ENCODE assay signal across 16 cellular contexts in the genomic region with DNA sequence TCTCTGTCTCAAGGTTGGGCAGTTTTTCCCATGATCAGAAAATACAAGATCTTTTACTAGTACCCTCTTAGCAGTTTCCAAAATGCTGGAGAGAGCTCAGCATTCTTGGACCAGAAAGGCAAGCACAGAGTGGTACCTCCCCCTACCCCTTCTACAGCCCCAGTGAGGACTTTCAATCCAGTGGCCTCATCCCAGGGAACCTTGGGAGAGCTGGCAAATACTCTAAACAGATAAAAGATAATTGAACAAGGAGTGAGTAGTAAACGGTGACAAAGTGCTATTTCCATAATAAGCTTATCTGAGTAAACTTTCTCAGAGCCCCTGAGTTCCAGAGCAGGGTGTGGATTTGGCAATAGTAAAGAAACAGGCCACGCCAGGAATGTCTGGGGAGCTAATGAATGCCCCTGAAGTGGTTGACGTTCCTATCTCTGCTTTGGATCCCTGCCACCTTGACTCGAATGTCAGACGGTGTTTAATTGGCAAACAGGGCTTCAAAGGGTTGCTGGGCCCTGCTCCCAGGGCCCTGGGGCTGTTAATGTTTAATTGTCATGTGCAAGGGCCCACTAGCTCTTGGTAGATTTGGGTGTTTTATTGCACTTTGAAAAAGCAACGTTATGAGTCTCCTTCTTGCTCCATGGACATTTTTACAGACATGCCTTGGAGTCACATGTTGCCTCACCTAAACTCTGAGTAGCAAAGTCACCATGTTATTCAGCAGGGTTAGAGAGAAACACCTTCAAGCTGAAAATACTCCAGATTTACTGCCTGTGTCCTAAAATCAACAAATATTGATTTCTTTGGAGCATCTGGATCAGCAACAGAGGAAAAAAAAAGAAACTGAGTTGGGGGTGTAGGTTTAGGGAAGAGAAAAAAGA.
DNase-seq lines count a peak whose midpoint lies in the region; ATAC-seq, FAIRE-seq and TF ChIP-seq lines count a peak whose summit lies in the region.
"Had no signal": no experiment of that assay in that cellular context is flagged by ENCODE, and none has a peak within 500 bp of the region (broad histone marks: within the 10 kb centered on the region; RNA-seq: fewer than 3 reads in every experiment).

No MANE protein-coding gene starts in this region.

- 16% methylated on average over 6 of the region's 6 CpGs for WGBS in right lobe of liver (ENCODE audit: insufficient coverage, low coverage, low lambda C conversion rate, missing lambda C conversion rate)

- H3K4me1 ChIP-seq in right lobe of liver, result peaks cover 0 to 16% (median 3%) of the 10 kb centered on the region in 4 donors

- H3K36me3 ChIP-seq in bronchial epithelial cell (ENCODE audit: control insufficient read depth, insufficient read depth, low read length) (no peaks in the 10 kb centered on the region), right lobe of liver (no peaks in the 10 kb centered on the region)

- TF ChIP-seq CTCF in bronchial epithelial cell (IDR thresholded peaks at IDR 0.05; ENCODE audit: insufficient read depth, low read length, severe bottlenecking), result no peak
- TF ChIP-seq CTCF in right lobe of liver (IDR thresholded peaks at IDR 0.05), result no peak

- intact Hi-C loops in Right ventricle myocardium inferior (cut with DNase I), result no loop called here
- intact Hi-C loops in cardiac septum (cut with DNase I), result loop anchor here (1.0 to 2.0 kb wide), 2 partner anchors 12 to 19 kb away; no protein-coding TSS in a partner anchor
- intact Hi-C loops in right lobe of liver (cut with DNase I), result no loop called here

- DNase-seq in Right ventricle myocardium inferior (ENCODE audit: missing footprints) (no peak), cardiac septum (ENCODE audit: low spot score) (no peak), bronchial epithelial cell (ENCODE audit: low read depth) (peak; percentile 47), right lobe of liver (peak; percentile 46 to 87 (median 74)), urothelium cell line (ENCODE audit: low spot score) (peak; percentile 68), COR-L47 (lab: John Stamatoyannopoulos, UW) (no peak), NCI-H524 (lab: John Stamatoyannopoulos, UW) (no peak), glomerular visceral epithelial cell (ENCODE audit: extremely low spot score) (no peak)
- DNase-seq: activated naive CD4-positive, alpha-beta T cell treated with anti-CD3 and anti-CD28 coated beads, Interleukin-2, amount 50 U/mL, for 16 hours; EL; MM.1S; NCI-H446 treated with DMSO at 0.1 percent for 48 hours; stimulated activated CD4-positive, alpha-beta T cell treated with anti-CD3 and anti-CD28 coated beads, Interleukin-2, amount 100 ng/mL, for 48 hours had no signal

- H3K9me3 ChIP-seq in right lobe of liver, result no peaks in the 10 kb centered on the region

- H3K4me3 ChIP-seq in bronchial epithelial cell (ENCODE audit: low read depth, low read length) (no peak overlapping the region), right lobe of liver (no peak overlapping the region)
- H3K4me3 ChIP-seq: GM23338 had no signal

- ATAC-seq in Right ventricle myocardium inferior (peak; percentile 92), right lobe of liver (peak; percentile 93 to 97 (median 96))
- ATAC-seq: GM23338; stimulated activated memory B cell treated with anti-CD40 and anti-IgM and Interleukin-4, amounts not matched to agents 10 μg/mL and 1 μg/mL and 100 μg/mL, for 72 hours had no signal

- TF ChIP-seq POLR2A in right lobe of liver (IDR thresholded peaks at IDR 0.05), result no peak

- FAIRE-seq in bronchial epithelial cell (lab: Jason Lieb, UNC), result no peak
- FAIRE-seq in urothelium cell line (lab: Jason Lieb, UNC), result no peak
- FAIRE-seq: RCC 7860 had no signal

- no peaks in the 10 kb centered on the region for H3K27me3 ChIP-seq in bronchial epithelial cell (ENCODE audit: control insufficient read depth, insufficient read depth, low read length)
- H3K27me3 ChIP-seq in right lobe of liver, result no peaks in the 10 kb centered on the region

- peak overlapping the region in 2 of 3 donors; percentile 4 to 48 for H3K27ac ChIP-seq in right lobe of liver

Comparison
In these comparisons a context has a peak if more than half of its experiments do, and no peak if none do; other contexts are left out.
1. DNase-seq: peak in bronchial epithelial cell (single experiment), right lobe of liver (3 of 3) and urothelium cell line (single experiment); none in Right ventricle myocardium inferior (single experiment), cardiac septum (single experiment), COR-L47 (single experiment), NCI-H524 (0 of 2) and glomerular visceral epithelial cell (single experiment).